13 cellular contexts compared by ENCODE assay signal in the genomic region with DNA sequence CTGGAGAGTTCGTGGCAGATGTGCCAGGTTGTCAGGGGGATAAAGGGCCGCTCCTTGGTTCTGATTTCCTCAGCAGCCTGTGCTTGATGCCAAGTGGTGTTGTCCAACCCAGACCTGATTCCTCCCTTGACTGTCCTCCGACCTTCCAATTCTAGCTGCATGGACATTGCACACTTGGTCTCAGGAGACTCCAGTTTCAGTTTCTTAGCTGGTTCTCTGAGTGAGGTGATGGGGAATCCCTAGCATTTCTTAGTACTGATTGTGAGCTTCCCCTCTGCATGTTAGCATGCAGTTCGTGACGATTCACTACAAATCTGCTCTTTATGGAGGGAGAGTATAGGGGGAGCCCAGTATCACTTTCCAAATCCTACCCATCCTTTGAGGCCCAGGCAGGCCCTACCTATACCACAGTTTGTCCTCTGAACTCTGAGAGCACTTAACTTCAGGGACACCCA. TPM values are rescaled to one million over a fixed set of nuclear protein-coding genes. Genes with fewer than 3 reads are reported as not detected.
DNase-seq lines count a peak whose midpoint lies in the region; ATAC-seq lines count a peak whose summit lies in the region.
"Had no signal": no experiment of that assay in that cellular context is flagged by ENCODE, and none has a peak within 500 bp of the region (broad histone marks: within the 10 kb centered on the region; RNA-seq: fewer than 3 reads in every experiment).

No MANE protein-coding gene starts in this region.

- peaks cover 7% of the 10 kb centered on the region for H3K36me3 Mint-ChIP-seq in memory B cell

- peak overlapping the region; percentile 65 for H3K4me3 Mint-ChIP-seq in memory B cell
- H3K4me3 Mint-ChIP-seq: nephron had no signal

- no peaks in the 10 kb centered on the region for H3K27me3 Mint-ChIP-seq in memory B cell

- H3K27ac Mint-ChIP-seq in memory B cell, result peak overlapping the region; percentile 90
- H3K27ac Mint-ChIP-seq: nephron had no signal

- intact Hi-C loops in sciatic nerve (cut with DNase I), result no loop called here

- peaks cover 34% of the 10 kb centered on the region for H3K4me1 Mint-ChIP-seq in memory B cell
- H3K4me1 Mint-ChIP-seq: nephron had no signal

- peaks cover 10% of the 10 kb centered on the region for H3K9me3 Mint-ChIP-seq in memory B cell

- DNase-seq in memory B cell (ENCODE audit: low spot score in 2 of 2), result peak in 1 of 2 donors; percentile 58
- DNase-seq in SW480 (ENCODE audit: low spot score), result no peak
- DNase-seq in HK-2 (ENCODE audit: unreplicated experiment), result no peak
- no peak for DNase-seq in sciatic nerve (ENCODE audit: low spot score)
- DNase-seq: MG63, NCI-H510A treated with DMSO at 0.1 percent for 48 hours had no signal

- ATAC-seq in GM18517 (IDR thresholded peaks at IDR 0.05; ENCODE audit: unreplicated experiment) (peak; percentile 51), GM21447 (IDR thresholded peaks at IDR 0.05; ENCODE audit: unreplicated experiment) (peak; percentile 37), HG03442 (IDR thresholded peaks at IDR 0.05; ENCODE audit: unreplicated experiment) (peak; percentile 41), memory B cell (ENCODE audit: low read depth) (peak; percentile 86), GM18519 (IDR thresholded peaks at IDR 0.05; ENCODE audit: low FRiP score, unreplicated experiment) (no peak), sciatic nerve (no peak)

RNA-seq across cellular contexts. Expression of gene CCR7, which starts 12.4 kb away (rescaled TPM):
- total RNA-seq in sciatic nerve, result 1.4 TPM
- total RNA-seq: cardiac muscle cell, SK-MEL-5 had no signal

Comparison
In these comparisons a context has a peak if more than half of its experiments do, and no peak if none do; other contexts are left out.
1. ATAC-seq: peak in GM18517 (single experiment), GM21447 (single experiment), HG03442 (single experiment) and memory B cell (single experiment); none in GM18519 (single experiment) and sciatic nerve (single experiment).